6 cellular contexts compared by ENCODE assay signal in the genomic region with DNA sequence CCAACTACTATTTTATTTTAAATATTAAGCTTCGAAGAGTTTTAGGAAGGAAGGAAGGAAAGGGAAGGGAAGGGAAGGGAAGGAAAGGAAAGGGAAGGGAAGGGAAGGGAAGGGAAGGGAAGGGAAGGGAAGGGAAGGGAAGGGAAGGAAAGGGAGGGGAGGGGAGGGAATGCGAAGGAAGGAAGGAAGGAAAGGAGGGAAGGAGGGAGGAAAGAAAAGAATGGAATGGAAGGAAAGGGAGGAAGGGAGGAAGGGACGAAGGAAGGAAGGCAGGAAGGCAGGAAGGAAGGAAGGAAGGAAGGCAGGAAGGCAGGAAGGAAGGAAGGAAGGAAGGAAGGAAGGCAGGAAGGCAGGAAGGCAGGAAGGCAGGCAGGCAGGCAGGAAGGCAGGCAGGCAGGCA. TPM values are rescaled to one million over a fixed set of nuclear protein-coding genes. Genes with fewer than 3 reads are reported as not detected.
"Had no signal": no experiment of that assay in that cellular context is flagged by ENCODE, and none has a peak within 500 bp of the region (broad histone marks: within the 10 kb centered on the region; RNA-seq: fewer than 3 reads in every experiment).

No MANE protein-coding gene starts in this region.

RNA-seq across cellular contexts. Expression of a gene that starts 29.7 kb away (rescaled TPM):
- total RNA-seq: dermis microvascular lymphatic vessel endothelial cell, endothelial cell of umbilical vein, epithelial cell of proximal tubule, esophagus mucosa, fibroblast of lung had no signal
- polyA plus RNA-seq: endothelial cell of umbilical vein, foreskin keratinocyte had no signal
